In the genomic region with DNA sequence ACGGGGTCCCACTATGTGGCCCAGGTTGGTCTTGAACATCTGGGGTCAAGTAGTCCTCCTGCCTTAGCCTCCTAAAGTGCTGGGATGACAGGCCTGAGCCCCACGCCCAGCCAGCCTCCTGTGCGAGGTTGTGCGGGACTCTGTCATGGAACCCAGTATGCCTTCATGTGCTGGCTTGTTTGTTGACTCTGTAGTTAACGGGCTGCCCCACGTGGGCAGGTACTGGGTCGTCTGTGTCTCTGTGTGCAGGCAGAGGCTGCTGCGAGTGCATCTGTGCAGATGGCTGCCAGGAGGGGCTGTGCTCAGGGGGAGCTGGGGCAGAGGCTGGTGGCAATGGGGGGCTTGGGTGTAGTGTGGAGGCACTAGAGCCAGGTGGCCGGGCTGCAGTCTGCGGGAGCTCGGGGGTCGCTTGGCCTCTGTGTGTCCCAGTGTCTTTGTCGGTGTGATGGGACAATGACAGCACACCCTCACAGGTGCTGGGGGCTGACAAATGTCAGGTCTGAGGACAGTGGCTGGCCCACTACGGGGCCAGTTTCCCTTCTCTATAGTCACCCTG, we compare ENCODE assay signal across 4 cellular contexts. TPM values are rescaled to one million over a fixed set of nuclear protein-coding genes. Genes with fewer than 3 reads are reported as not detected.
"Had no signal": no experiment of that assay in that cellular context is flagged by ENCODE, and none has a peak within 500 bp of the region (broad histone marks: within the 10 kb centered on the region; RNA-seq: fewer than 3 reads in every experiment).

No MANE protein-coding gene starts in this region.

RNA-seq across cellular contexts. Expression of a gene that starts 6.0 kb away (rescaled TPM):
- total RNA-seq: H1, HT-29 had no signal
- polyA plus RNA-seq: GM23338, IgD-negative memory B cell had no signal
